Comparison of ENCODE assay signal across 6 cellular contexts in genomic region chr7:5131233-5131632, GRCh38. TPM values are rescaled to one million over a fixed set of nuclear protein-coding genes. Genes with fewer than 3 reads are reported as not detected.
DNase-seq lines count a peak whose midpoint lies in the region; ATAC-seq, FAIRE-seq and TF ChIP-seq lines count a peak whose summit lies in the region.
"Not testable (repeated sequence)": the region's sequence is repeated elsewhere in the genome, so short reads cannot be mapped to it uniquely, and the experiment has no call there.

No MANE protein-coding gene starts in this region.

- dilution Hi-C loops in keratinocyte (cut with MboI; ENCODE audit: extremely low pct_ligation_motif_present, low sequenced_read_pairs) = not testable (repeated sequence)

- H3K4me3 ChIP-seq in CD4-positive, alpha-beta memory T cell (ENCODE audit: low read length in 2 of 2); keratinocyte (ENCODE audit: control insufficient read depth in 2 of 3, extremely low read depth in 1 of 3, insufficient read depth in 2 of 3, low read depth in 1 of 3, low read length in 3 of 3): not testable (repeated sequence)

- H4K20me1 ChIP-seq in keratinocyte (ENCODE audit: control insufficient read depth, extremely low read depth, insufficient read depth, low read length) = not testable (repeated sequence)

- intact Hi-C loops in CD4-positive, alpha-beta memory T cell (cut with micrococcal nuclease); activated CD8-positive, alpha-beta T cell treated with anti-CD3 and anti-CD28 coated beads for 36 hours (cut with micrococcal nuclease): not testable (repeated sequence)

- H3K9me3 Mint-ChIP-seq in CD4-positive, alpha-beta memory T cell; T-helper 1 cell treated with Interleukin-12 subunit alpha and Interleukin-12 subunit beta and Interleukin-4 antibody, amounts not matched to agents 30 μg/mL and 1 μg/mL, for 36 hours; activated CD8-positive, alpha-beta T cell treated with anti-CD3 and anti-CD28 coated beads for 36 hours; activated naive CD8-positive, alpha-beta T cell (ENCODE audit: low read depth); central memory CD8-positive, alpha-beta T cell: not testable (repeated sequence)

- not testable (repeated sequence) for H3K27me3 ChIP-seq in CD4-positive, alpha-beta memory T cell (ENCODE audit: insufficient read depth, low read length); keratinocyte (ENCODE audit: control insufficient read depth, extremely low read depth, insufficient read depth, low read length)

- not testable (repeated sequence) for H3K36me3 ChIP-seq in CD4-positive, alpha-beta memory T cell (ENCODE audit: insufficient read depth, low read length); keratinocyte (ENCODE audit: control insufficient read depth in 2 of 2, extremely low read depth in 1 of 2, insufficient read depth in 2 of 2, low read length in 2 of 2)

- TF ChIP-seq CTCF in activated CD8-positive, alpha-beta T cell treated with anti-CD3 and anti-CD28 coated beads for 36 hours (IDR thresholded peaks at IDR 0.05); keratinocyte (optimal IDR thresholded peaks at IDR 0.05 in 1 of 3, IDR thresholded peaks at IDR 0.05 in 1 of 3, conservative IDR thresholded peaks at IDR 0.05 in 1 of 3; ENCODE audit: extremely low read depth in 1 of 3, insufficient read depth in 2 of 3, low read length in 3 of 3): not testable (repeated sequence)

- H3K9me3 ChIP-seq in CD4-positive, alpha-beta memory T cell (ENCODE audit: control insufficient read depth in 1 of 2, low read length in 2 of 2); keratinocyte (ENCODE audit: control insufficient read depth, low read depth, low read length): not testable (repeated sequence)

- ATAC-seq in activated CD8-positive, alpha-beta T cell treated with anti-CD3 and anti-CD28 coated beads for 36 hours = peak; percentile 31
- ATAC-seq in central memory CD8-positive, alpha-beta T cell (replicated peaks; ENCODE audit: extremely low read depth, poor library complexity, severe bottlenecking) = peak; percentile 71

- peaks cover 31% of the 10 kb centered on the region for H3K4me1 ChIP-seq in CD4-positive, alpha-beta memory T cell (ENCODE audit: insufficient read depth, low read length)
- H3K4me1 ChIP-seq in keratinocyte (ENCODE audit: control insufficient read depth, extremely low read depth, insufficient read depth, low read length) = not testable (repeated sequence)

- not testable (repeated sequence) for H2AFZ ChIP-seq in keratinocyte (ENCODE audit: control insufficient read depth, low read length)

- H3K4me3 Mint-ChIP-seq in CD4-positive, alpha-beta memory T cell = peak overlapping the region in 6 of 8 donors; percentile 40 to 84 (median 74)
- H3K4me3 Mint-ChIP-seq in T-helper 1 cell treated with Interleukin-12 subunit alpha and Interleukin-12 subunit beta and Interleukin-4 antibody, amounts not matched to agents 30 μg/mL and 1 μg/mL, for 36 hours; activated CD8-positive, alpha-beta T cell treated with anti-CD3 and anti-CD28 coated beads for 36 hours; activated naive CD8-positive, alpha-beta T cell: not testable (repeated sequence)
- H3K4me3 Mint-ChIP-seq in central memory CD8-positive, alpha-beta T cell = peak overlapping the region; percentile 27

- peak overlapping the region in 6 of 7 donors; percentile 13 to 95 (median 88) for H3K27ac Mint-ChIP-seq in CD4-positive, alpha-beta memory T cell
- H3K27ac Mint-ChIP-seq in T-helper 1 cell treated with Interleukin-12 subunit alpha and Interleukin-12 subunit beta and Interleukin-4 antibody, amounts not matched to agents 30 μg/mL and 1 μg/mL, for 36 hours = peak overlapping the region; percentile 49
- not testable (repeated sequence) for H3K27ac Mint-ChIP-seq in activated CD8-positive, alpha-beta T cell treated with anti-CD3 and anti-CD28 coated beads for 36 hours
- H3K27ac Mint-ChIP-seq in activated naive CD8-positive, alpha-beta T cell = peak overlapping the region; percentile 61
- peak overlapping the region; percentile 78 for H3K27ac Mint-ChIP-seq in central memory CD8-positive, alpha-beta T cell (ENCODE audit: low read depth)

- not testable (repeated sequence) for H3K36me3 Mint-ChIP-seq in CD4-positive, alpha-beta memory T cell; T-helper 1 cell treated with Interleukin-12 subunit alpha and Interleukin-12 subunit beta and Interleukin-4 antibody, amounts not matched to agents 30 μg/mL and 1 μg/mL, for 36 hours (ENCODE audit: low read depth); activated CD8-positive, alpha-beta T cell treated with anti-CD3 and anti-CD28 coated beads for 36 hours (ENCODE audit: low read depth); activated naive CD8-positive, alpha-beta T cell; central memory CD8-positive, alpha-beta T cell (ENCODE audit: insufficient read depth)

- POLR2A ChIA-PET in CD4-positive, alpha-beta memory T cell (lab: Charles Lee; ENCODE audit: partially characterized antibody) = interaction anchor here (0.5 kb wide), 1 partner anchor 701 kb away, joined by 3 read pairs; no protein-coding TSS in a partner anchor
- POLR2A ChIA-PET in activated CD8-positive, alpha-beta T cell treated with anti-CD3 and anti-CD28 coated beads for 36 hours (lab: Charles Lee) = not testable (repeated sequence)

- H3K27me3 Mint-ChIP-seq in CD4-positive, alpha-beta memory T cell; T-helper 1 cell treated with Interleukin-12 subunit alpha and Interleukin-12 subunit beta and Interleukin-4 antibody, amounts not matched to agents 30 μg/mL and 1 μg/mL, for 36 hours (ENCODE audit: low read depth); activated CD8-positive, alpha-beta T cell treated with anti-CD3 and anti-CD28 coated beads for 36 hours; activated naive CD8-positive, alpha-beta T cell; central memory CD8-positive, alpha-beta T cell: not testable (repeated sequence)

- peaks cover 7 to 45% (median 16%) of the 10 kb centered on the region in 4 donors for H3K4me1 Mint-ChIP-seq in CD4-positive, alpha-beta memory T cell
- H3K4me1 Mint-ChIP-seq in T-helper 1 cell treated with Interleukin-12 subunit alpha and Interleukin-12 subunit beta and Interleukin-4 antibody, amounts not matched to agents 30 μg/mL and 1 μg/mL, for 36 hours (ENCODE audit: low read depth) = peaks cover 23% of the 10 kb centered on the region
- peaks cover 21% of the 10 kb centered on the region for H3K4me1 Mint-ChIP-seq in activated CD8-positive, alpha-beta T cell treated with anti-CD3 and anti-CD28 coated beads for 36 hours (ENCODE audit: low read depth)
- H3K4me1 Mint-ChIP-seq in activated naive CD8-positive, alpha-beta T cell (ENCODE audit: low read depth) = peaks cover 21% of the 10 kb centered on the region
- peaks cover 12% of the 10 kb centered on the region for H3K4me1 Mint-ChIP-seq in central memory CD8-positive, alpha-beta T cell

- H3K79me2 ChIP-seq in keratinocyte (ENCODE audit: control insufficient read depth, insufficient read depth, low read length) = not testable (repeated sequence)

- CTCF ChIA-PET in CD4-positive, alpha-beta memory T cell (lab: Charles Lee; ENCODE audit: partially characterized antibody); activated CD8-positive, alpha-beta T cell treated with anti-CD3 and anti-CD28 coated beads for 36 hours (lab: Charles Lee): not testable (repeated sequence)

- H3K9me1 ChIP-seq in keratinocyte (ENCODE audit: control insufficient read depth, extremely low read depth, insufficient read depth, low read length) = not testable (repeated sequence)

- not testable (repeated sequence) for H3K4me2 ChIP-seq in keratinocyte (ENCODE audit: control insufficient read depth, extremely low read depth, insufficient read depth, low read depth, low read length)

- not testable (repeated sequence) for H3K9ac ChIP-seq in keratinocyte (ENCODE audit: control insufficient read depth, extremely low read depth, insufficient read depth, low read length)

- peak in 3 of 5 donors; percentile 42 to 55 (median 46) for DNase-seq in CD4-positive, alpha-beta memory T cell
- not testable (repeated sequence) for DNase-seq in activated CD8-positive, alpha-beta T cell treated with anti-CD3 and anti-CD28 coated beads for 36 hours; central memory CD8-positive, alpha-beta T cell (ENCODE audit: low spot score in 2 of 2); keratinocyte (ENCODE audit: low read depth, low spot score)

- peak; percentile 53 for FAIRE-seq in keratinocyte (lab: Jason Lieb, UNC)

- H3K27ac ChIP-seq in CD4-positive, alpha-beta memory T cell (ENCODE audit: low read depth, low read length); keratinocyte (ENCODE audit: control insufficient read depth, insufficient read depth, low read length): not testable (repeated sequence)

RNA-seq across cellular contexts. Expression of gene WIPI2, which starts 58.8 kb away (rescaled TPM):
- total RNA-seq in CD4-positive, alpha-beta memory T cell = 10 to 100 TPM; 78.6 to 78.8 TPM
- 10 to 100 TPM; 82.1 to 91.1 TPM for polyA plus RNA-seq in CD4-positive, alpha-beta memory T cell
- total RNA-seq in activated CD8-positive, alpha-beta T cell treated with anti-CD3 and anti-CD28 coated beads for 36 hours = 10 to 100 TPM; 39.3 to 39.5 TPM
- 48.0 to 63.4 TPM (median 53.7 TPM) in 3 replicates for polyA plus RNA-seq in keratinocyte
- polyA plus RNA-seq in keratinocyte (2011; ENCODE audit: low read depth) = 211 TPM
- polyA plus RNA-seq in keratinocyte (2011; cell fraction: cytosol; rRNA removed) = 57.6 and 68.0 TPM in 2 replicates
- 52.5 and 58.7 TPM in 2 replicates for polyA plus RNA-seq in keratinocyte (2011; cell fraction: nucleus; rRNA removed)
- 39.6 and 54.9 TPM in 2 replicates for polyA plus RNA-seq in keratinocyte (2012; ENCODE audit: low replicate concordance)
- polyA minus RNA-seq in keratinocyte = 39.5 to 80.9 TPM (median 74.3 TPM) in 3 replicates
- 73.5 TPM for polyA minus RNA-seq in keratinocyte (2011; cell fraction: cytosol; rRNA and poly(A)+ RNA removed)
- polyA minus RNA-seq in keratinocyte (2011; cell fraction: nucleus; rRNA and poly(A)+ RNA removed) = 38.5 and 48.1 TPM in 2 replicates
